Comparison of ENCODE assay signal across 18 cellular contexts in the genomic region with DNA sequence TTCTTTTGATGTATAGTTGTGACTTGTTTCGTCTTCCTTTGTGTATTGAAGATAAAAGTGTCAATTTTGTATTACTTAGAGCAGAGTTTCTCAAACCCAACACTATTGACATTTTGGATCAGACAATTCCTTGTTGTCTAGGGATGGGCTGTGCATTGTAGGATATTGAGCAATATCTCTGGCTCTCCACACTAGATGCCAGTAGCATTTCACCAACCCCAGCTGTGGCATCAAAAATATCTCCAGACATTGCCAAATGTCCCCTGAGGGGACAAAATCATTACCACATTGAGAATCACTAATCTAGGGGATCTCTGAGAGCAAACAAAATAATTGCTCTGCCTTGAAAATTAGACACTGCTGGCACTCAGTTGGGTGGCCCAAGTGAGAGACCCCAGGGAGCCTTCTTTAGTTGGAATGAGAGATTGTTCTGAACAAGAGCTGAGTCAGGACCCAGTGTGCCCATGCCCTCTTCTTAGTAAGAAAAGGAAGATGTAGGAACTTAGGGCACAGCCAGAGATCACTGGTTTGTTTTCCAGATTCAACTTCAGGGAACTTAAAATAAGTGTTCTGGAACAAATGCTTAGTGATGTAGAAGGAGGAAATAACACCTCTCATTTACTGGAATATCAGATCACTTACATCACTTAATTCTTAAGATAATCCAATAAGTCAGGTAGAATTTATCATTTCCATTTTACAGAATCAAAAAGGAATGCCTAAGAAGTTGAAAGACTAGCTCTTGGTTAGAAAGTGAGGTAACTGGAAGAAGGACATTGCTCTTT.
DNase-seq lines count a peak whose midpoint lies in the region; ATAC-seq and TF ChIP-seq lines count a peak whose summit lies in the region.
"Had no signal": no experiment of that assay in that cellular context is flagged by ENCODE, and none has a peak within 500 bp of the region (broad histone marks: within the 10 kb centered on the region; RNA-seq: fewer than 3 reads in every experiment).

No MANE protein-coding gene starts in this region.

- H3K9me3 ChIP-seq in left ventricle myocardium inferior (replicated peaks) (peaks cover 7% of the 10 kb centered on the region), esophagus muscularis mucosa (peaks cover 0 to 9% (median 0%) of the 10 kb centered on the region in 4 donors), subcutaneous abdominal adipose tissue (ENCODE audit: control insufficient read depth in 5 of 5, low read length in 5 of 5) (peaks cover 0 to 4% (median 3%) of the 10 kb centered on the region in 5 donors)
- H3K9me3 ChIP-seq: vagina had no signal

- H3K4me3 ChIP-seq in left ventricle myocardium inferior, result no peak overlapping the region
- no peak overlapping the region for H3K4me3 ChIP-seq in esophagus muscularis mucosa
- H3K4me3 ChIP-seq in subcutaneous abdominal adipose tissue (ENCODE audit: low read depth in 1 of 5, low read length in 5 of 5), result no peak overlapping the region
- H3K4me3 ChIP-seq: cardiac muscle cell, vagina had no signal

- TF ChIP-seq EP300 in esophagus muscularis mucosa (IDR thresholded peaks at IDR 0.05), result no peak

- DNase-seq in Right ventricle myocardium superior, result no peak
- no peak for DNase-seq in left ventricle myocardium inferior
- peak; percentile 74 for DNase-seq in NCI-H146 (lab: John Stamatoyannopoulos, UW)
- DNase-seq in esophagus muscularis mucosa (ENCODE audit: extremely low spot score), result no peak
- DNase-seq in activated CD4-positive, alpha-beta T cell treated with anti-CD3 and anti-CD28 coated beads for 48 hours, result no peak
- DNase-seq: activated CD4-positive, alpha-beta T cell treated with anti-CD3 and anti-CD28 coated beads, Interleukin-2, amount 10 ng/mL, durations not matched to agents 24 days and 14 days; activated naive CD8-positive, alpha-beta T cell treated with anti-CD3 and anti-CD28 coated beads for 36 hours; activated T-cell treated with anti-CD3 and anti-CD28 coated beads, Interleukin-2, amount 50 U/mL, for 24 hours; effector CD4-positive, alpha-beta T cell; NCI-H1417 treated with DMSO at 0.1 percent for 48 hours; NCI-H774; T-helper 9 cell had no signal

- intact Hi-C loops in Right ventricle myocardium superior (cut with DNase I), result no loop called here
- intact Hi-C loops in left ventricle myocardium inferior (cut with micrococcal nuclease), result no loop called here
- intact Hi-C loops in esophagus muscularis mucosa (cut with DNase I), result no loop called here

- TF ChIP-seq POLR2A in esophagus muscularis mucosa (IDR thresholded peaks at IDR 0.05; ENCODE audit: low read depth), result no peak

- H3K27me3 ChIP-seq in left ventricle myocardium inferior (ENCODE audit: low read depth), result no peaks in the 10 kb centered on the region
- H3K27me3 ChIP-seq in esophagus muscularis mucosa, result no peaks in the 10 kb centered on the region
- no peaks in the 10 kb centered on the region for H3K27me3 ChIP-seq in subcutaneous abdominal adipose tissue (ENCODE audit: control insufficient read depth in 5 of 5, insufficient read depth in 4 of 5, low read length in 5 of 5)
- H3K27me3 ChIP-seq: cardiac muscle cell, vagina had no signal

- H3K9ac ChIP-seq in subcutaneous abdominal adipose tissue (ENCODE audit: low read length in 5 of 5), result no peak overlapping the region

- 67% methylated on average over 1 of the region's 1 CpG for WGBS in esophagus muscularis mucosa

- H3K36me3 ChIP-seq in left ventricle myocardium inferior, result no peaks in the 10 kb centered on the region
- no peaks in the 10 kb centered on the region for H3K36me3 ChIP-seq in esophagus muscularis mucosa
- no peaks in the 10 kb centered on the region for H3K36me3 ChIP-seq in subcutaneous abdominal adipose tissue (ENCODE audit: control insufficient read depth in 5 of 5, insufficient read depth in 5 of 5, low read length in 5 of 5)
- H3K36me3 ChIP-seq: cardiac muscle cell, vagina had no signal

- no peak overlapping the region for H3K27ac ChIP-seq in left ventricle myocardium inferior (replicated peaks)
- H3K27ac ChIP-seq in esophagus muscularis mucosa (replicated peaks in 1 of 4), result peak overlapping the region in 3 of 4 donors; percentile 80 to 82 (median 82)
- peak overlapping the region; percentile 44 for H3K27ac ChIP-seq in subcutaneous abdominal adipose tissue (ENCODE audit: low read depth, low read length)
- H3K27ac ChIP-seq: cardiac muscle cell, vagina had no signal

- TF ChIP-seq CTCF in left ventricle myocardium inferior (IDR thresholded peaks at IDR 0.05; ENCODE audit: borderline replicate concordance) (no peak), esophagus muscularis mucosa (IDR thresholded peaks at IDR 0.05) (no peak)

- peak; percentile 65 for ATAC-seq in Right ventricle myocardium superior (ENCODE audit: poor library complexity)
- ATAC-seq in HG03442 (IDR thresholded peaks at IDR 0.05; ENCODE audit: unreplicated experiment), result no peak
- ATAC-seq in HG03039 (IDR thresholded peaks at IDR 0.05; ENCODE audit: unreplicated experiment), result no peak
- ATAC-seq: left lobe of liver had no signal

- H3K4me1 ChIP-seq in left ventricle myocardium inferior (peaks cover 32% of the 10 kb centered on the region), esophagus muscularis mucosa (peaks cover 14 to 60% (median 49%) of the 10 kb centered on the region in 4 donors), subcutaneous abdominal adipose tissue (ENCODE audit: control insufficient read depth in 5 of 5, insufficient read depth in 5 of 5, low read length in 5 of 5) (peaks cover 0 to 35% (median 10%) of the 10 kb centered on the region in 5 donors)
